In genomic region chr2:191991442-191991841, GRCh38 we compare ENCODE assay signal across 17 cellular contexts.
"Had no signal": no experiment of that assay in that cellular context is flagged by ENCODE, and none has a peak within 500 bp of the region (broad histone marks: within the 10 kb centered on the region; RNA-seq: fewer than 3 reads in every experiment).

No MANE protein-coding gene starts in this region.

- ATAC-seq: left colon had no signal

- H3K27me3 ChIP-seq: hepatocyte, right atrium auricular region, stomach, transverse colon had no signal

- H2AFZ ChIP-seq: hepatocyte had no signal

- H3K9me3 ChIP-seq: right atrium auricular region, stomach, thoracic aorta, transverse colon had no signal

- H3K4me1 ChIP-seq: stomach, transverse colon had no signal

- DNase-seq: effector CD4-positive, alpha-beta T cell; foreskin melanocyte; head of caudate nucleus; kidney; left colon; mesendoderm; naive B cell; small intestine; stimulated activated CD4-positive, alpha-beta T cell treated with anti-CD3 and anti-CD28 coated beads, Interleukin-12 subunit alpha, Interleukin-12 subunit beta, amount 100 ng/mL, for 4 hours; stimulated activated naive CD4-positive, alpha-beta T cell; stomach; substantia nigra; transverse colon had no signal

- H3K36me3 ChIP-seq: right atrium auricular region, stomach, thoracic aorta, transverse colon had no signal

- H3K4me2 ChIP-seq: hepatocyte had no signal

- H3K4me3 ChIP-seq: coronary artery, hepatocyte, right atrium auricular region, stomach, thoracic aorta, transverse colon had no signal

- H3K27ac ChIP-seq: coronary artery, hepatocyte, right atrium auricular region, stomach, thoracic aorta, transverse colon had no signal

- FAIRE-seq: kidney, small intestine had no signal

- H3K79me2 ChIP-seq: hepatocyte had no signal
